ENCODE assay signal across 8 cellular contexts in the genomic region with DNA sequence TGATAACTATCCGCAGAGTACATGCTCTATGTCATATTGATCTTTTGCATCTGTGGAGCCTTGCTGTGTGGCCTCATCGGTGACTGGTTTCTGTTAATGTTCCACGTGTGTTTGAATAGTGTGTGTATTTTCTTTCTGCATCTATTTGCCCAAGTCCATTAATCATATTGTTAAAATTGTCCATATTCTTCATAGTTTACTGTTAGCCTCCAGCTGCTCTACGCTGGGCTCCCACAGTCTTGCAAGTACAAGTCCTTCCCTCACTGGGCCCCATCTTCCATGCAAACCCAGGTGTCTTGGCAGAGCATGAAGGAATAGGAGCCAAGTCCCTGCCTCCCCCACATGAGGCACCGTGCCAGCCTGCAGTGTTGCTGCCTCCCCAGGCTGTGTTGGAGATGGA.
A peak's percentile ranks its signal among the peaks of the same experiment; 100 is the strongest.
DNase-seq lines count a peak whose midpoint lies in the region; FAIRE-seq and TF ChIP-seq lines count a peak whose summit lies in the region.
"Not testable (repeated sequence)": the region's sequence is repeated elsewhere in the genome, so short reads cannot be mapped to it uniquely, and the experiment has no call there.

No MANE protein-coding gene starts in this region.

- not testable (repeated sequence) for H3K4me1 ChIP-seq in astrocyte (ENCODE audit: insufficient read depth, low read length); ovary (ENCODE audit: insufficient read depth); stomach

- H3K4me1 Mint-ChIP-seq in astrocyte (ENCODE audit: low read depth, unreplicated experiment) = not testable (repeated sequence)

- H3K4me3 Mint-ChIP-seq in astrocyte (ENCODE audit: unreplicated experiment) = not testable (repeated sequence)

- intact Hi-C loops in ovary (cut with DNase I); stomach (cut with DNase I; ENCODE audit: low total_unique reads): not testable (repeated sequence)

- not testable (repeated sequence) for TF ChIP-seq POLR2A in ovary (IDR thresholded peaks at IDR 0.05); stomach (IDR thresholded peaks at IDR 0.05)

- not testable (repeated sequence) for TF ChIP-seq CTCF in LNCaP clone FGC (IDR thresholded peaks at IDR 0.05; ENCODE audit: control insufficient read depth, extremely low read depth, insufficient read depth); astrocyte (IDR thresholded peaks at IDR 0.05; ENCODE audit: insufficient read depth, low read depth, low read length); ovary (IDR thresholded peaks at IDR 0.05); stomach (IDR thresholded peaks at IDR 0.05)

- not testable (repeated sequence) for H3K9ac ChIP-seq in astrocyte (ENCODE audit: low read length)

- H3K4me2 ChIP-seq in astrocyte (ENCODE audit: low read length) = not testable (repeated sequence)

- not testable (repeated sequence) for H3K27me3 Mint-ChIP-seq in astrocyte (ENCODE audit: low read depth, unreplicated experiment)

- not testable (repeated sequence) for H3K36me3 Mint-ChIP-seq in astrocyte (ENCODE audit: low read depth, unreplicated experiment)

- not testable (repeated sequence) for FAIRE-seq in astrocyte (lab: Jason Lieb, UNC)

- H4K20me1 ChIP-seq in astrocyte (ENCODE audit: insufficient read depth, low read length) = not testable (repeated sequence)

- not testable (repeated sequence) for H3K36me3 ChIP-seq in astrocyte (ENCODE audit: insufficient read depth, low read length); ovary; stomach

- not testable (repeated sequence) for H3K9me3 Mint-ChIP-seq in astrocyte (ENCODE audit: unreplicated experiment)

- not testable (repeated sequence) for H3K4me3 ChIP-seq in LNCaP clone FGC (ENCODE audit: low read depth, low read length); astrocyte (ENCODE audit: insufficient read depth, low read depth, low read length); ovary; stomach

- H3K27me3 ChIP-seq in astrocyte (ENCODE audit: insufficient read depth, low read length); ovary; stomach: not testable (repeated sequence)

- H3K9me3 ChIP-seq in astrocyte (ENCODE audit: insufficient read depth, low read depth, low read length); ovary; stomach: not testable (repeated sequence)

- not testable (repeated sequence) for H2AFZ ChIP-seq in astrocyte (ENCODE audit: low read depth, low read length)

- H3K27ac ChIP-seq in astrocyte (ENCODE audit: low read depth, low read length); ovary; stomach: not testable (repeated sequence)

- not testable (repeated sequence) for H3K79me2 ChIP-seq in astrocyte (ENCODE audit: insufficient read depth, low read length)

- peak; percentile 14 for DNase-seq in COLO668 (lab: John Stamatoyannopoulos, UW; ENCODE audit: unreplicated experiment)
- DNase-seq in LNCaP clone FGC (ENCODE audit: low read depth) = peak; percentile 37
- peak; percentile 62 for DNase-seq in NCI-H2081 treated with DMSO at 0.1 percent for 48 hours (lab: John Stamatoyannopoulos, UW)
- peak; percentile 0 for DNase-seq in astrocyte (ENCODE audit: low read depth)
- peak; percentile 3 for DNase-seq in cerebellum (ENCODE audit: low spot score)
- peak; percentile 14 for DNase-seq in inferior parietal cortex (ENCODE audit: extremely low spot score)
- peak in 3 of 5 donors; percentile 35 to 66 (median 45) for DNase-seq in ovary
- DNase-seq in stomach = peak; percentile 26

- TF ChIP-seq EP300 in ovary (IDR thresholded peaks at IDR 0.05); stomach (IDR thresholded peaks at IDR 0.05): not testable (repeated sequence)

- not testable (repeated sequence) for H3K27ac Mint-ChIP-seq in astrocyte (ENCODE audit: unreplicated experiment)

- WGBS in ovary, 3 donors = 3 to 18% (median 14%) methylated on average over 5 of the region's 5 CpGs
- 20 to 40% (median 25%) methylated on average over 5 of the region's 5 CpGs for WGBS in stomach, 5 donors

Comparison
In these comparisons a context has a peak if more than half of its experiments do, and no peak if none do; other contexts are left out.
1. DNase-seq: peak in every context shown above with its lines; median percentile 62 in NCI-H2081 treated with DMSO at 0.1 percent for 48 hours; 45 in ovary; 37 in LNCaP clone FGC; 26 in stomach; 14 in COLO668; 14 in inferior parietal cortex; 3 in cerebellum; 0 in astrocyte.